3 cellular contexts compared by ENCODE assay signal in genomic region chr13:102049853-102050252, GRCh38.
"Had no signal": no experiment of that assay in that cellular context is flagged by ENCODE, and none has a peak within 500 bp of the region (broad histone marks: within the 10 kb centered on the region; RNA-seq: fewer than 3 reads in every experiment).

No MANE protein-coding gene starts in this region.

- ATAC-seq: GM12878 had no signal

- DNase-seq: GDM1, GF-D8 had no signal

- H3K4me3 ChIP-seq: GM12878 had no signal
